In genomic region chr11:1109918-1110705, GRCh38 we compare ENCODE assay signal across 23 cellular contexts. TPM values are rescaled to one million over a fixed set of nuclear protein-coding genes. Genes with fewer than 3 reads are reported as not detected.
DNase-seq lines count a peak whose midpoint lies in the region; ATAC-seq and TF ChIP-seq lines count a peak whose summit lies in the region.
"Had no signal": no experiment of that assay in that cellular context is flagged by ENCODE, and none has a peak within 500 bp of the region (broad histone marks: within the 10 kb centered on the region; RNA-seq: fewer than 3 reads in every experiment).

No MANE protein-coding gene starts in this region.

- no peak for TF ChIP-seq CTCF in heart right ventricle (IDR thresholded peaks at IDR 0.05)
- no peak for TF ChIP-seq CTCF in RWPE2 (IDR thresholded peaks at IDR 0.05; ENCODE audit: poor library complexity, severe bottlenecking)
- no peak for TF ChIP-seq CTCF in lower lobe of right lung (IDR thresholded peaks at IDR 0.05)
- no peak for TF ChIP-seq CTCF in sigmoid colon (IDR thresholded peaks at IDR 0.05)

- DNase-seq in Right ventricle myocardium inferior (ENCODE audit: missing footprints) (peak; percentile 53), heart right ventricle (no peak), RWPE2 (ENCODE audit: low spot score) (peak; percentile 62), lower lobe of right lung (peak; percentile 35), sigmoid colon (peak; percentile 54), OCI-M2 (lab: John Stamatoyannopoulos, UW; ENCODE audit: unreplicated experiment) (no peak), kidney glomerular epithelial cell (lab: John Stamatoyannopoulos, UW) (no peak)
- DNase-seq in activated naive CD4-positive, alpha-beta T cell treated with anti-CD3 and anti-CD28 coated beads, Interleukin-2, amount 50 U/mL, for 16 hours, result no peak
- DNase-seq: ACHN, C1 segment of cervical spinal cord, NCI-H1105, NCI-H146, NCI-H2029 treated with DMSO at 0.1 percent for 48 hours, NCI-H226, NCI-H510A treated with DMSO at 0.1 percent for 48 hours, NCI-H82, SHP77 treated with DMSO at 0.1 percent for 48 hours had no signal

- ATAC-seq in Right ventricle myocardium inferior (no peak), heart right ventricle (no peak), RWPE2 (ENCODE audit: low read depth) (no peak), lower lobe of right lung (no peak)
- ATAC-seq: GM23338 had no signal

- no peak for TF ChIP-seq EP300 in sigmoid colon (IDR thresholded peaks at IDR 0.05)

- no peak overlapping the region for H3K4me3 ChIP-seq in heart right ventricle
- no peak overlapping the region for H3K4me3 ChIP-seq in RWPE2 (ENCODE audit: severe bottlenecking)
- H3K4me3 ChIP-seq in lower lobe of right lung, result no peak overlapping the region
- H3K4me3 ChIP-seq in sigmoid colon, result no peak overlapping the region
- H3K4me3 ChIP-seq: GM23338, HAP-1 had no signal

- no peaks in the 10 kb centered on the region for H3K36me3 ChIP-seq in heart right ventricle
- no peaks in the 10 kb centered on the region for H3K36me3 ChIP-seq in RWPE2 (ENCODE audit: low read depth)
- no peaks in the 10 kb centered on the region for H3K36me3 ChIP-seq in lower lobe of right lung
- no peaks in the 10 kb centered on the region for H3K36me3 ChIP-seq in sigmoid colon
- H3K36me3 ChIP-seq: HAP-1 had no signal

- H3K4me1 ChIP-seq in heart right ventricle (no peaks in the 10 kb centered on the region), RWPE2 (ENCODE audit: insufficient read depth, poor library complexity, severe bottlenecking) (no peaks in the 10 kb centered on the region), lower lobe of right lung (no peaks in the 10 kb centered on the region), sigmoid colon (no peaks in the 10 kb centered on the region)
- H3K4me1 ChIP-seq: HAP-1 had no signal

- H3K27me3 ChIP-seq in heart right ventricle (peaks cover 0 to 23% (median 0%) of the 10 kb centered on the region in 7 donors), RWPE2 (ENCODE audit: insufficient read depth, poor library complexity, severe bottlenecking) (no peaks in the 10 kb centered on the region), lower lobe of right lung (ENCODE audit: low read depth) (peaks cover 21% of the 10 kb centered on the region), sigmoid colon (peaks cover 0 to 41% (median 6%) of the 10 kb centered on the region in 3 donors)

- TF ChIP-seq POLR2A in sigmoid colon (IDR thresholded peaks at IDR 0.05), result no peak

- intact Hi-C loops in Right ventricle myocardium inferior (cut with DNase I), result no loop called here
- intact Hi-C loops in heart right ventricle (cut with DNase I), result no loop called here
- intact Hi-C loops in lower lobe of right lung (cut with DNase I), result no loop called here
- intact Hi-C loops in sigmoid colon (cut with DNase I), result no loop called here

- 87 to 88% methylated on average over 38 to 39 of the region's 39 CpGs for WGBS in heart right ventricle, 2 donors
- WGBS in sigmoid colon, 2 donors, result 88 to 94% methylated on average over 39 of the region's 39 CpGs

- H3K9me3 ChIP-seq in heart right ventricle, result no peaks in the 10 kb centered on the region
- no peaks in the 10 kb centered on the region for H3K9me3 ChIP-seq in RWPE2 (ENCODE audit: severe bottlenecking)
- no peaks in the 10 kb centered on the region for H3K9me3 ChIP-seq in lower lobe of right lung
- no peaks in the 10 kb centered on the region for H3K9me3 ChIP-seq in sigmoid colon
- H3K9me3 ChIP-seq: HAP-1 had no signal

- no peak overlapping the region for H3K27ac ChIP-seq in heart right ventricle
- no peak overlapping the region for H3K27ac ChIP-seq in RWPE2 (ENCODE audit: poor library complexity, severe bottlenecking)
- H3K27ac ChIP-seq in lower lobe of right lung, result no peak overlapping the region
- H3K27ac ChIP-seq in sigmoid colon, result no peak overlapping the region
- H3K27ac ChIP-seq: 22Rv1, HL-60 had no signal

RNA-seq across cellular contexts. Expression of gene MUC2, which starts 35.4 kb away (rescaled TPM):
- total RNA-seq in Right ventricle myocardium inferior (not detected), heart right ventricle (under 1 TPM in 1 of 10 donors, not detected in 9; 0.03 TPM), lower lobe of right lung (not detected), sigmoid colon (1 to 10 TPM in 3 of 4 donors, not detected in 1; 2.5 to 8.0 (median 2.9) TPM)
- polyA plus RNA-seq in heart right ventricle (not detected), sigmoid colon (100 to 1,000 TPM in 1 of 3 donors, 10 to 100 TPM in 2; 22.8 to 248 (median 40.2) TPM)
- total RNA-seq: Daoy, GM23338, OCI-LY7 had no signal
- polyA plus RNA-seq: GM23338 had no signal

RNA-seq across cellular contexts. Expression of gene MUC5AC, which starts 47.6 kb away (rescaled TPM):
- total RNA-seq in Right ventricle myocardium inferior (not detected), heart right ventricle (not detected), lower lobe of right lung (0.35 TPM), sigmoid colon (under 1 TPM in 1 of 4 donors, not detected in 3; under 0.01 TPM)
- polyA plus RNA-seq in heart right ventricle (not detected), sigmoid colon (under 1 TPM in 2 of 3 donors, not detected in 1; under 0.01 to 0.09 TPM)
- total RNA-seq: Daoy, GM23338, OCI-LY7 had no signal
- polyA plus RNA-seq: GM23338 had no signal

Comparison
In these comparisons a context has a peak if more than half of its experiments do, and no peak if none do; other contexts are left out.
1. DNase-seq: peak in Right ventricle myocardium inferior (single experiment), RWPE2 (single experiment), lower lobe of right lung (single experiment) and sigmoid colon (single experiment); none in heart right ventricle (0 of 2), OCI-M2 (single experiment), kidney glomerular epithelial cell (single experiment) and activated naive CD4-positive, alpha-beta T cell treated with anti-CD3 and anti-CD28 coated beads, Interleukin-2, amount 50 U/mL, for 16 hours (single experiment).